In genomic region chr10:14665865-14666857, GRCh38 we compare ENCODE assay signal across 20 cellular contexts.
DNase-seq lines count a peak whose midpoint lies in the region; ATAC-seq and TF ChIP-seq lines count a peak whose summit lies in the region.
"Had no signal": no experiment of that assay in that cellular context is flagged by ENCODE, and none has a peak within 500 bp of the region (broad histone marks: within the 10 kb centered on the region; RNA-seq: fewer than 3 reads in every experiment).

No MANE protein-coding gene starts in this region.

- H3K27ac ChIP-seq in DOHH2 (ENCODE audit: low read depth, low read length) = peak overlapping the region; percentile 65
- H3K27ac ChIP-seq: skin epidermis, upper lobe of right lung had no signal

- no peak overlapping the region for H3K4me3 Mint-ChIP-seq in activated CD4-positive, alpha-beta T cell treated with anti-CD3 and anti-CD28 coated beads for 36 hours
- no peak overlapping the region for H3K4me3 Mint-ChIP-seq in activated CD4-positive, alpha-beta T cell treated with anti-CD3 and anti-CD28 coated beads, Interleukin-2, amount 10 ng/mL, durations not matched to agents 7 days and 5 days
- H3K4me3 Mint-ChIP-seq in CD14-positive monocyte = no peak overlapping the region
- H3K4me3 Mint-ChIP-seq: neural crest cell had no signal

- CTCF ChIA-PET in activated CD4-positive, alpha-beta T cell treated with anti-CD3 and anti-CD28 coated beads for 36 hours (lab: Charles Lee) = no interaction called here
- CTCF ChIA-PET in activated CD4-positive, alpha-beta T cell treated with anti-CD3 and anti-CD28 coated beads, Interleukin-2, amount 10 ng/mL, durations not matched to agents 7 days and 5 days (lab: Charles Lee) = interaction anchor here (1.0 kb wide), 1 partner anchor 17 kb away, joined by 4 read pairs; no protein-coding TSS in a partner anchor

- no peaks in the 10 kb centered on the region for H4K20me1 ChIP-seq in DOHH2 (ENCODE audit: control insufficient read depth, insufficient read depth, low read depth, low read length)

- H3K79me2 ChIP-seq in DOHH2 (ENCODE audit: control insufficient read depth, low read length) = no peaks in the 10 kb centered on the region

- 82 to 83% methylated on average over 6 of the region's 6 CpGs for WGBS in lower leg skin, 2 donors

- TF ChIP-seq CTCF in DOHH2 (IDR thresholded peaks at IDR 0.05; ENCODE audit: low read depth, low read length, poor library complexity, severe bottlenecking) = no peak
- no peak for TF ChIP-seq CTCF in lower leg skin (IDR thresholded peaks at IDR 0.05)
- no peak for TF ChIP-seq CTCF in CD14-positive monocyte (IDR thresholded peaks at IDR 0.05)

- peaks cover 16% of the 10 kb centered on the region for H3K36me3 Mint-ChIP-seq in activated CD4-positive, alpha-beta T cell treated with anti-CD3 and anti-CD28 coated beads for 36 hours (ENCODE audit: low read depth)
- H3K36me3 Mint-ChIP-seq in activated CD4-positive, alpha-beta T cell treated with anti-CD3 and anti-CD28 coated beads, Interleukin-2, amount 10 ng/mL, durations not matched to agents 7 days and 5 days (ENCODE audit: low read depth) = peaks cover 21% of the 10 kb centered on the region
- H3K36me3 Mint-ChIP-seq in CD14-positive monocyte = peaks cover 4 to 13% of the 10 kb centered on the region in 2 donors

- H3K4me1 Mint-ChIP-seq in activated CD4-positive, alpha-beta T cell treated with anti-CD3 and anti-CD28 coated beads for 36 hours = peaks cover 52% of the 10 kb centered on the region
- H3K4me1 Mint-ChIP-seq in activated CD4-positive, alpha-beta T cell treated with anti-CD3 and anti-CD28 coated beads, Interleukin-2, amount 10 ng/mL, durations not matched to agents 7 days and 5 days = peaks cover 29% of the 10 kb centered on the region
- H3K4me1 Mint-ChIP-seq in CD14-positive monocyte = peaks cover 48% of the 10 kb centered on the region

- peak overlapping the region; percentile 61 for H3K4me2 ChIP-seq in DOHH2 (ENCODE audit: low read length)

- DNase-seq in activated CD4-positive, alpha-beta T cell treated with anti-CD3 and anti-CD28 coated beads for 36 hours = no peak
- DNase-seq in activated CD4-positive, alpha-beta T cell treated with anti-CD3 and anti-CD28 coated beads, Interleukin-2, amount 10 ng/mL, durations not matched to agents 7 days and 5 days = no peak
- DNase-seq in SK-N-DZ (ENCODE audit: low spot score) = peak; percentile 63
- peak; percentile 12 for DNase-seq in islet precursor cell
- no peak for DNase-seq in lower leg skin (ENCODE audit: low spot score in 2 of 2)
- no peak for DNase-seq in CD14-positive monocyte (ENCODE audit: low spot score)
- DNase-seq: activated T-cell treated with anti-CD3 and anti-CD28 coated beads, Interleukin-2, amount 50 U/mL, for 1 hour; C1 segment of cervical spinal cord; central memory CD4-positive, alpha-beta T cell; GF-D8; midbrain; NCI-H187 treated with DMSO at 0.1 percent for 48 hours; upper lobe of right lung had no signal

- peaks cover 16% of the 10 kb centered on the region for H3K9me3 Mint-ChIP-seq in activated CD4-positive, alpha-beta T cell treated with anti-CD3 and anti-CD28 coated beads for 36 hours (ENCODE audit: low read depth)
- peaks cover 34% of the 10 kb centered on the region for H3K9me3 Mint-ChIP-seq in activated CD4-positive, alpha-beta T cell treated with anti-CD3 and anti-CD28 coated beads, Interleukin-2, amount 10 ng/mL, durations not matched to agents 7 days and 5 days
- peaks cover 15 to 23% (median 18%) of the 10 kb centered on the region in 7 donors for H3K9me3 Mint-ChIP-seq in CD14-positive monocyte

- no peaks in the 10 kb centered on the region for H3K27me3 Mint-ChIP-seq in activated CD4-positive, alpha-beta T cell treated with anti-CD3 and anti-CD28 coated beads for 36 hours
- H3K27me3 Mint-ChIP-seq in activated CD4-positive, alpha-beta T cell treated with anti-CD3 and anti-CD28 coated beads, Interleukin-2, amount 10 ng/mL, durations not matched to agents 7 days and 5 days = no peaks in the 10 kb centered on the region
- no peaks in the 10 kb centered on the region for H3K27me3 Mint-ChIP-seq in CD14-positive monocyte (ENCODE audit: low read depth in 3 of 3)
- H3K27me3 Mint-ChIP-seq: progenitor cell of endocrine pancreas had no signal

- peak overlapping the region; percentile 11 for H3K27ac Mint-ChIP-seq in activated CD4-positive, alpha-beta T cell treated with anti-CD3 and anti-CD28 coated beads for 36 hours
- no peak overlapping the region for H3K27ac Mint-ChIP-seq in activated CD4-positive, alpha-beta T cell treated with anti-CD3 and anti-CD28 coated beads, Interleukin-2, amount 10 ng/mL, durations not matched to agents 7 days and 5 days
- H3K27ac Mint-ChIP-seq in CD14-positive monocyte = no peak overlapping the region
- H3K27ac Mint-ChIP-seq: progenitor cell of endocrine pancreas had no signal

- no peak for ATAC-seq in activated CD4-positive, alpha-beta T cell treated with anti-CD3 and anti-CD28 coated beads for 36 hours
- no peak for ATAC-seq in HG03135 (IDR thresholded peaks at IDR 0.05; ENCODE audit: unreplicated experiment)
- ATAC-seq: left lobe of liver, upper lobe of right lung had no signal

- peaks cover 76% of the 10 kb centered on the region for H3K4me1 ChIP-seq in DOHH2 (ENCODE audit: control insufficient read depth, low read length)
- H3K4me1 ChIP-seq: HAP-1 had no signal

- intact Hi-C loops in activated CD4-positive, alpha-beta T cell treated with anti-CD3 and anti-CD28 coated beads for 36 hours (cut with DNase I, micrococcal nuclease) = loop anchor here (1.0 to 5.0 kb wide), 5 partner anchors 18 to 279 kb away; no protein-coding TSS in a partner anchor
- intact Hi-C loops in lower leg skin (cut with DNase I; ENCODE audit: low total_unique reads) (no loop called here), CD14-positive monocyte (cut with micrococcal nuclease) (no loop called here)

- no peaks in the 10 kb centered on the region for H3K27me3 ChIP-seq in DOHH2 (ENCODE audit: control insufficient read depth, low read length)
- H3K27me3 ChIP-seq: upper lobe of right lung had no signal

- H3K4me3 ChIP-seq in DOHH2 (ENCODE audit: low read length) = peak overlapping the region; percentile 31
- no peak overlapping the region for H3K4me3 ChIP-seq in lower leg skin (ENCODE audit: low read depth, poor library complexity, severe bottlenecking)
- H3K4me3 ChIP-seq: HAP-1, skin epidermis, upper lobe of right lung had no signal

- H3K9me3 ChIP-seq in DOHH2 (ENCODE audit: control insufficient read depth, insufficient read depth, low read length) = peaks cover 15% of the 10 kb centered on the region
- H3K9me3 ChIP-seq: HAP-1, upper lobe of right lung had no signal

- POLR2A ChIA-PET in activated CD4-positive, alpha-beta T cell treated with anti-CD3 and anti-CD28 coated beads for 36 hours (lab: Charles Lee) = interaction anchor here (0.6 to 1.2 kb wide), 5 partner anchors 18 to 139 kb away, joined by 3 to 11 read pairs (median 4); no protein-coding TSS in a partner anchor
- POLR2A ChIA-PET in activated CD4-positive, alpha-beta T cell treated with anti-CD3 and anti-CD28 coated beads, Interleukin-2, amount 10 ng/mL, durations not matched to agents 7 days and 5 days (lab: Charles Lee) = no interaction called here

- H3K36me3 ChIP-seq in DOHH2 (ENCODE audit: control insufficient read depth, low read length) = peaks cover 4% of the 10 kb centered on the region; the same call in 1 of the 2 replicates
- H3K36me3 ChIP-seq: HAP-1, upper lobe of right lung had no signal

- peaks cover 29% of the 10 kb centered on the region for H3F3A ChIP-seq in DOHH2 (ENCODE audit: control insufficient read depth, insufficient read depth)

- H3K9me2 ChIP-seq in DOHH2 (replicated peaks; ENCODE audit: control insufficient read depth, low read length) = no peaks in the 10 kb centered on the region

- TF ChIP-seq POLR2A in lower leg skin (IDR thresholded peaks at IDR 0.05) = no peak

Comparison
In these comparisons a context has a peak if more than half of its experiments do, and no peak if none do; other contexts are left out.
1. DNase-seq: peak in SK-N-DZ (single experiment) and islet precursor cell (single experiment); none in activated CD4-positive, alpha-beta T cell treated with anti-CD3 and anti-CD28 coated beads for 36 hours (single experiment), activated CD4-positive, alpha-beta T cell treated with anti-CD3 and anti-CD28 coated beads, Interleukin-2, amount 10 ng/mL, durations not matched to agents 7 days and 5 days (single experiment), lower leg skin (0 of 2) and CD14-positive monocyte (single experiment).
2. intact Hi-C loops: an anchor here in activated CD4-positive, alpha-beta T cell treated with anti-CD3 and anti-CD28 coated beads for 36 hours (1.0 to 5.0 kb wide); none called in lower leg skin and CD14-positive monocyte.